In genomic region chr11:121553806-121554205, GRCh38 we compare ENCODE assay signal across 1 cellular context.
TF ChIP-seq lines count a peak whose summit lies in the region.

No MANE protein-coding gene starts in this region.

TF ChIP-seq in HepG2, 621 proteins besides CTCF, POLR2A, EP300 and RAD21 (continued from another document and continues in another):
- TF ChIP-seq MAZ (IDR thresholded peaks at IDR 0.05; ENCODE audit: borderline replicate concordance, low read depth, low read length), result no peak
- peak; percentile 63; the same call in 1 of the 2 replicates for TF ChIP-seq MAZ (CRISPR knock-in tag; IDR thresholded peaks at IDR 0.05; ENCODE audit: low read depth)
- TF ChIP-seq MED1 (CRISPR knock-in tag; IDR thresholded peaks at IDR 0.05), result peak; percentile 92
- TF ChIP-seq NFYB (CRISPR knock-in tag; IDR thresholded peaks at IDR 0.05), result peak; percentile 41; the same call in 1 of the 2 replicates
- TF ChIP-seq ARNTL (CRISPR knock-in tag; IDR thresholded peaks at IDR 0.05), result peak; percentile 86
- TF ChIP-seq, protein P1, sequence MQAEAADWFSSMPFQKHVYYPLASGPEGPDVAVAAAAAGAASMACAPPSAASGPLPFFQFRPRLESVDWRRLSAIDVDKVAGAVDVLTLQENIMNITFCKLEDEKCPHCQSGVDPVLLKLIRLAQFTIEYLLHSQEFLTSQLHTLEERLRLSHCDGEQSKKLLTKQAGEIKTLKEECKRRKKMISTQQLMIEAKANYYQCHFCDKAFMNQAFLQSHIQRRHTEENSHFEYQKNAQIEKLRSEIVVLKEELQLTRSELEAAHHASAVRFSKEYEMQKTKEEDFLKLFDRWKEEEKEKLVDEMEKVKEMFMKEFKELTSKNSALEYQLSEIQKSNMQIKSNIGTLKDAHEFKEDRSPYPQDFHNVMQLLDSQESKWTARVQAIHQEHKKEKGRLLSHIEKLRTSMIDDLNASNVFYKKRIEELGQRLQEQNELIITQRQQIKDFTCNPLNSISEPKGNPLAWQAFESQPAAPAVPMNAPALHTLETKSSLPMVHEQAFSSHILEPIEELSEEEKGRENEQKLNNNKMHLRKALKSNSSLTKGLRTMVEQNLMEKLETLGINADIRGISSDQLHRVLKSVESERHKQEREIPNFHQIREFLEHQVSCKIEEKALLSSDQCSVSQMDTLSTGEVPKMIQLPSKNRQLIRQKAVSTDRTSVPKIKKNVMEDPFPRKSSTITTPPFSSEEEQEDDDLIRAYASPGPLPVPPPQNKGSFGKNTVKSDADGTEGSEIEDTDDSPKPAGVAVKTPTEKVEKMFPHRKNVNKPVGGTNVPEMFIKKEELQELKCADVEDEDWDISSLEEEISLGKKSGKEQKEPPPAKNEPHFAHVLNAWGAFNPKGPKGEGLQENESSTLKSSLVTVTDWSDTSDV (CRISPR knock-in tag; IDR thresholded peaks at IDR 0.05), result no peak
- no peak for TF ChIP-seq TRIM24 (CRISPR knock-in tag; IDR thresholded peaks at IDR 0.05)
- TF ChIP-seq ZNF292 (CRISPR knock-in tag; IDR thresholded peaks at IDR 0.05; ENCODE audit: borderline replicate concordance, low read depth), result peak; percentile 57; the same call in 1 of the 2 replicates
- peak; percentile 93; the same call in 1 of the 2 replicates for TF ChIP-seq SMAD1 (CRISPR knock-in tag; IDR thresholded peaks at IDR 0.05; ENCODE audit: borderline replicate concordance, low read depth)
- TF ChIP-seq, protein P2, sequence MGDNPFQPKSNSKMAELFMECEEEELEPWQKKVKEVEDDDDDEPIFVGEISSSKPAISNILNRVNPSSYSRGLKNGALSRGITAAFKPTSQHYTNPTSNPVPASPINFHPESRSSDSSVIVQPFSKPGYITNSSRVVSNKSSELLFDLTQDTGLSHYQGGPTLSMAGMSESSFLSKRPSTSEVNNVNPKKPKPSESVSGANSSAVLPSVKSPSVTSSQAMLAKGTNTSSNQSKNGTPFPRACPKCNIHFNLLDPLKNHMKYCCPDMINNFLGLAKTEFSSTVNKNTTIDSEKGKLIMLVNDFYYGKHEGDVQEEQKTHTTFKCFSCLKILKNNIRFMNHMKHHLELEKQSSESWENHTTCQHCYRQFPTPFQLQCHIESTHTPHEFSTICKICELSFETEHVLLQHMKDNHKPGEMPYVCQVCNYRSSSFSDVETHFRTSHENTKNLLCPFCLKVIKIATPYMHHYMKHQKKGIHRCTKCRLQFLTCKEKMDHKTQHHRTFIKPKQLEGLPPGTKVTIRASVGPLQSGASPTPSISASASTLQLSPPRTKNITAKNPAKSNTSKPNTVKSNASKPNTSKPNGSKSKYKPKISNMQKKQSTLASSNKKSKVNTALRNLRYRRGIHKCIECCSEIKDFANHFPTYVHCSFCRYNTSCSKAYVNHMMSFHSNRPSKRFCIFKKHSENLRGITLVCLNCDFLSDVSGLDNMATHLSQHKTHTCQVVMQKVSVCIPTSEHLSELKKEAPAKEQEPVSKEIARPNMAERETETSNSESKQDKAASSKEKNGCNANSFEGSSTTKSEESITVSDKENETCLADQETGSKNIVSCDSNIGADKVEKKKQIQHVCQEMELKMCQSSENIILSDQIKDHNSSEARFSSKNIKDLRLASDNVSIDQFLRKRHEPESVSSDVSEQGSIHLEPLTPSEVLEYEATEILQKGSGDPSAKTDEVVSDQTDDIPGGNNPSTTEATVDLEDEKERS (CRISPR knock-in tag; IDR thresholded peaks at IDR 0.05), result 0 out of 2 replicates have a peak, but pooled peaks have one; percentile 59
- TF ChIP-seq, protein P3, sequence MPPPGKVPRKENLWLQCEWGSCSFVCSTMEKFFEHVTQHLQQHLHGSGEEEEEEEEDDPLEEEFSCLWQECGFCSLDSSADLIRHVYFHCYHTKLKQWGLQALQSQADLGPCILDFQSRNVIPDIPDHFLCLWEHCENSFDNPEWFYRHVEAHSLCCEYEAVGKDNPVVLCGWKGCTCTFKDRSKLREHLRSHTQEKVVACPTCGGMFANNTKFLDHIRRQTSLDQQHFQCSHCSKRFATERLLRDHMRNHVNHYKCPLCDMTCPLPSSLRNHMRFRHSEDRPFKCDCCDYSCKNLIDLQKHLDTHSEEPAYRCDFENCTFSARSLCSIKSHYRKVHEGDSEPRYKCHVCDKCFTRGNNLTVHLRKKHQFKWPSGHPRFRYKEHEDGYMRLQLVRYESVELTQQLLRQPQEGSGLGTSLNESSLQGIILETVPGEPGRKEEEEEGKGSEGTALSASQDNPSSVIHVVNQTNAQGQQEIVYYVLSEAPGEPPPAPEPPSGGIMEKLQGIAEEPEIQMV (CRISPR knock-in tag; IDR thresholded peaks at IDR 0.05; ENCODE audit: low read depth), result peak; percentile 53; the same call in 1 of the 2 replicates
- TF ChIP-seq MYC (CRISPR knock-in tag; IDR thresholded peaks at IDR 0.05; ENCODE audit: borderline replicate concordance), result peak; percentile 61; the same call in 1 of the 2 replicates
- TF ChIP-seq KDM5B (CRISPR knock-in tag; IDR thresholded peaks at IDR 0.05; ENCODE audit: borderline replicate concordance), result peak; percentile 47; the same call in 1 of the 2 replicates
- TF ChIP-seq ZSCAN21 (CRISPR knock-in tag; IDR thresholded peaks at IDR 0.05; ENCODE audit: borderline replicate concordance), result peak; percentile 70; the same call in 1 of the 2 replicates
- 0 out of 2 replicates have a peak, but pooled peaks have one; percentile 33 for TF ChIP-seq ZNF619 (CRISPR knock-in tag; IDR thresholded peaks at IDR 0.05)
- TF ChIP-seq POGZ (CRISPR knock-in tag; IDR thresholded peaks at IDR 0.05), result peak; percentile 83
- no peak for TF ChIP-seq ZFP37 (CRISPR knock-in tag; IDR thresholded peaks at IDR 0.05; ENCODE audit: borderline replicate concordance)
- peak; percentile 90 for TF ChIP-seq DPF2 (CRISPR knock-in tag; IDR thresholded peaks at IDR 0.05; ENCODE audit: borderline replicate concordance, low read depth)
- TF ChIP-seq ZFYVE20 (CRISPR knock-in tag; IDR thresholded peaks at IDR 0.05; ENCODE audit: borderline replicate concordance, low read depth), result no peak
- TF ChIP-seq DRAP1 (CRISPR knock-in tag; IDR thresholded peaks at IDR 0.05), result peak; percentile 54; the same call in 1 of the 2 replicates
- TF ChIP-seq MEIS1 (CRISPR knock-in tag; IDR thresholded peaks at IDR 0.05; ENCODE audit: borderline replicate concordance), result peak; percentile 89
- TF ChIP-seq ZBTB38 (CRISPR knock-in tag; IDR thresholded peaks at IDR 0.05), result 0 out of 2 replicates have a peak, but pooled peaks have one; percentile 71
- TF ChIP-seq ARID4A (CRISPR knock-in tag; IDR thresholded peaks at IDR 0.05; ENCODE audit: borderline replicate concordance), result peak; percentile 74; the same call in 1 of the 2 replicates
- no peak for TF ChIP-seq SOX6 (IDR thresholded peaks at IDR 0.05)
- peak; percentile 87 for TF ChIP-seq SOX6 (CRISPR knock-in tag; IDR thresholded peaks at IDR 0.05)
- TF ChIP-seq SATB2 (CRISPR knock-in tag; IDR thresholded peaks at IDR 0.05), result no peak
- TF ChIP-seq KLF9 (CRISPR knock-in tag; IDR thresholded peaks at IDR 0.05; ENCODE audit: low read depth), result 0 out of 2 replicates have a peak, but pooled peaks have one; percentile 18
- TF ChIP-seq HOXA3 (CRISPR knock-in tag; IDR thresholded peaks at IDR 0.05), result peak; percentile 87
- TF ChIP-seq ZNF484 (CRISPR knock-in tag; IDR thresholded peaks at IDR 0.05; ENCODE audit: borderline replicate concordance, low read depth), result no peak
- no peak for TF ChIP-seq TERF1 (CRISPR knock-in tag; IDR thresholded peaks at IDR 0.05)
- TF ChIP-seq, protein P4, sequence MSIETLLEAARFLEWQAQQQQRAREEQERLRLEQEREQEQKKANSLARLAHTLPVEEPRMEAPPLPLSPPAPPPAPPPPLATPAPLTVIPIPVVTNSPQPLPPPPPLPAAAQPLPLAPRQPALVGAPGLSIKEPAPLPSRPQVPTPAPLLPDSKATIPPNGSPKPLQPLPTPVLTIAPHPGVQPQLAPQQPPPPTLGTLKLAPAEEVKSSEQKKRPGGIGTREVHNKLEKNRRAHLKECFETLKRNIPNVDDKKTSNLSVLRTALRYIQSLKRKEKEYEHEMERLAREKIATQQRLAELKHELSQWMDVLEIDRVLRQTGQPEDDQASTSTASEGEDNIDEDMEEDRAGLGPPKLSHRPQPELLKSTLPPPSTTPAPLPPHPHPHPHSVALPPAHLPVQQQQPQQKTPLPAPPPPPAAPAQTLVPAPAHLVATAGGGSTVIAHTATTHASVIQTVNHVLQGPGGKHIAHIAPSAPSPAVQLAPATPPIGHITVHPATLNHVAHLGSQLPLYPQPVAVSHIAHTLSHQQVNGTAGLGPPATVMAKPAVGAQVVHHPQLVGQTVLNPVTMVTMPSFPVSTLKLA (IDR thresholded peaks at IDR 0.05), result peak; percentile 54
- TF ChIP-seq TMF1 (CRISPR knock-in tag; IDR thresholded peaks at IDR 0.05; ENCODE audit: low read depth), result no peak
- TF ChIP-seq FOXP4 (CRISPR knock-in tag; IDR thresholded peaks at IDR 0.05), result peak; percentile 72
- no peak for TF ChIP-seq PRDM15 (CRISPR knock-in tag; IDR thresholded peaks at IDR 0.05)
